Comparison of ENCODE assay signal across 15 cellular contexts in the genomic region with DNA sequence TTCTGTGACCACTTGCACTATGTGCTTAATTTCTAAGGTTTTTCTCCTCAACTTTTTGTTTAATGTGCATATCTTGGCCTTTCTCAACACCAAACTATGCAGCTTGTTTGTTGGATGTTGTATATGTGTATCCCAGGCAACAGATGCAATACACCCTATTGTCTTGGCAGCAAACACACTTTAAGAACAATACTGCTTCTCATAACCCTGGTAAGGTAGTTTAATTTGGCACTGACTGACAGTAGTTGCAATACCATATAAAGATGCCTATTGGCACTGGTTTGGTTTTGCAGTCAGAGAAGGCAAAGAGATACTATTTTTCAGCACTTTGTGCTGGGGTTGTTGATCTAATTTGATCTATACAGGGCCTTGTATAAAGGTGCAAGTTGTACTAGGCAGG.
DNase-seq lines count a peak whose midpoint lies in the region; ATAC-seq and TF ChIP-seq lines count a peak whose summit lies in the region.
"Had no signal": no experiment of that assay in that cellular context is flagged by ENCODE, and none has a peak within 500 bp of the region (broad histone marks: within the 10 kb centered on the region; RNA-seq: fewer than 3 reads in every experiment).

No MANE protein-coding gene starts in this region.

- ATAC-seq in HG03045 (IDR thresholded peaks at IDR 0.05; ENCODE audit: unreplicated experiment) (no peak), HG02610 (IDR thresholded peaks at IDR 0.05; ENCODE audit: unreplicated experiment) (no peak)

- no peaks in the 10 kb centered on the region for H3K9me3 ChIP-seq in esophagus squamous epithelium

- no peak overlapping the region for H3K4me3 ChIP-seq in astrocyte of the spinal cord (ENCODE audit: low read depth, low read length)
- no peak overlapping the region for H3K4me3 ChIP-seq in esophagus squamous epithelium

- H3K36me3 ChIP-seq in esophagus squamous epithelium = no peaks in the 10 kb centered on the region

- TF ChIP-seq CTCF in astrocyte of the spinal cord (IDR thresholded peaks at IDR 0.05; ENCODE audit: low read depth, low read length) (no peak), esophagus squamous epithelium (IDR thresholded peaks at IDR 0.05) (no peak)

- no peak overlapping the region for H3K27ac ChIP-seq in esophagus squamous epithelium

- DNase-seq in COR-L47 (lab: John Stamatoyannopoulos, UW) (peak; percentile 35), NCI-H1092 treated with DMSO at 0.1 percent for 48 hours (lab: John Stamatoyannopoulos, UW) (peak; percentile 56), astrocyte of the spinal cord (ENCODE audit: low read depth, low spot score) (peak; percentile 59), foreskin melanocyte (peak; percentile 38), NCI-H2227 (lab: John Stamatoyannopoulos, UW; ENCODE audit: unreplicated experiment) (no peak), esophagus squamous epithelium (lab: John Stamatoyannopoulos, UW) (no peak)
- DNase-seq: activated T-cell treated with anti-CD3 and anti-CD28 coated beads for 4 hours; amniotic stem cell; CD4-positive, CD25-positive, alpha-beta regulatory T cell; effector CD8-positive, alpha-beta T cell; HCEC 1CT; hippocampal formation; nephron progenitor cell had no signal

- peaks cover 0 to 33% (median 6%) of the 10 kb centered on the region in 3 donors for H3K4me1 ChIP-seq in esophagus squamous epithelium

- TF ChIP-seq POLR2A in esophagus squamous epithelium (IDR thresholded peaks at IDR 0.05) = no peak

- intact Hi-C loops in esophagus squamous epithelium (cut with DNase I) = no loop called here

- no peaks in the 10 kb centered on the region for H3K27me3 ChIP-seq in esophagus squamous epithelium

- in situ Hi-C loops in astrocyte of the spinal cord (cut with HindIII; ENCODE audit: low sequenced_read_pairs) = no loop called here

Comparison
In these comparisons a context has a peak if more than half of its experiments do, and no peak if none do; other contexts are left out.
1. DNase-seq: peak in COR-L47 (single experiment), NCI-H1092 treated with DMSO at 0.1 percent for 48 hours (single experiment), astrocyte of the spinal cord (single experiment) and foreskin melanocyte (single experiment); none in NCI-H2227 (single experiment) and esophagus squamous epithelium (single experiment).